In genomic region chr14:98957211-98958047, GRCh38 we compare ENCODE assay signal across 10 cellular contexts.
A peak's percentile ranks its signal among the peaks of the same experiment; 100 is the strongest.
DNase-seq lines count a peak whose midpoint lies in the region; ATAC-seq and TF ChIP-seq lines count a peak whose summit lies in the region.
"Had no signal": no experiment of that assay in that cellular context is flagged by ENCODE, and none has a peak within 500 bp of the region (broad histone marks: within the 10 kb centered on the region; RNA-seq: fewer than 3 reads in every experiment).

No MANE protein-coding gene starts in this region.

- TF ChIP-seq CTCF in HCT116 (IDR thresholded peaks at IDR 0.05 in 2 of 3, conservative IDR thresholded peaks at IDR 0.05 in 1 of 3; ENCODE audit: borderline replicate concordance in 1 of 3, insufficient read depth in 1 of 3, low read depth in 2 of 3, low read length in 2 of 3) (no peak), ascending aorta (IDR thresholded peaks at IDR 0.05) (no peak), heart left ventricle (IDR thresholded peaks at IDR 0.05) (no peak)

- H3K27ac ChIP-seq in HCT116 (ENCODE audit: low read depth, low read length) (no peak overlapping the region), ascending aorta (peak overlapping the region; percentile 19 to 29), heart left ventricle (no peak overlapping the region), skin epidermis (peak overlapping the region in 16 of 21 experiments; percentile 34 to 86 (median 60))

- intact Hi-C loops in HCT116 (cut with micrococcal nuclease) (no loop called here), ascending aorta (cut with DNase I) (loop anchor here (5.0 kb wide), 1 partner anchor 200 kb away; no protein-coding TSS in a partner anchor), heart left ventricle (cut with DNase I) (no loop called here)

- no peak overlapping the region for H2AFZ ChIP-seq in HCT116 (ENCODE audit: low read depth, low read length, poor library complexity, severe bottlenecking)

- H3K27me3 ChIP-seq in HCT116 (ENCODE audit: insufficient read depth, low read length): peaks cover 14% of the 10 kb centered on the region; the same call in 1 of the 2 replicates
- no peaks in the 10 kb centered on the region for H3K27me3 ChIP-seq in ascending aorta
- peaks cover 0 to 9% (median 0%) of the 10 kb centered on the region in 9 donors for H3K27me3 ChIP-seq in heart left ventricle
- H3K27me3 ChIP-seq: Peyer's patch had no signal

- CTCF ChIA-PET in HCT116 (lab: Charles Lee): no interaction called here

- ATAC-seq in HCT116 (no peak), heart left ventricle (peak; percentile 35 to 92 (median 86)), HG03139 (IDR thresholded peaks at IDR 0.05; ENCODE audit: unreplicated experiment) (no peak)

- H3K4me3 ChIP-seq in HCT116 (replicated peaks in 1 of 2; ENCODE audit: low read depth in 1 of 2, low read length in 2 of 2) (no peak overlapping the region), ascending aorta (no peak overlapping the region), heart left ventricle (no peak overlapping the region), skin epidermis (no peak overlapping the region)
- H3K4me3 ChIP-seq: Peyer's patch had no signal

- TF ChIP-seq POLR2A in HCT116 (IDR thresholded peaks at IDR 0.05; ENCODE audit: borderline replicate concordance, extremely low read depth, insufficient read depth, insufficient read length) (no peak), heart left ventricle (IDR thresholded peaks at IDR 0.05) (no peak)

- POLR2A ChIA-PET in HCT116 (lab: Charles Lee): no interaction called here

- H3K79me2 ChIP-seq in HCT116 (ENCODE audit: insufficient read depth, low read length): no peaks in the 10 kb centered on the region

- no peaks in the 10 kb centered on the region for H4K20me1 ChIP-seq in HCT116 (ENCODE audit: insufficient read depth)

- no peaks in the 10 kb centered on the region for H3K9me2 ChIP-seq in HCT116 (ENCODE audit: insufficient read depth)

- WGBS in heart left ventricle, 4 donors: 61 to 67% (median 66%) methylated on average over 18 to 20 of the region's 20 CpGs

- H3K9me3 ChIP-seq in HCT116 (ENCODE audit: control insufficient read depth in 1 of 2, insufficient read depth in 1 of 2, low read depth in 1 of 2, low read length in 2 of 2): no peaks in the 10 kb centered on the region
- no peaks in the 10 kb centered on the region for H3K9me3 ChIP-seq in ascending aorta
- H3K9me3 ChIP-seq in heart left ventricle: no peaks in the 10 kb centered on the region
- H3K9me3 ChIP-seq: Peyer's patch had no signal

- TF ChIP-seq RAD21 in HCT116 (IDR thresholded peaks at IDR 0.05; ENCODE audit: low read depth): no peak

- RAD21 ChIA-PET in HCT116 (lab: Charles Lee; ENCODE audit: low non-redundant PET in 1 of 2, low total read pairs in 2 of 2, uncharacterized antibody in 2 of 2, unreplicated experiment in 2 of 2): no interaction called here

- DNase-seq in HCT116 (ENCODE audit: low read depth, low spot score) (no peak), ascending aorta (ENCODE audit: low spot score in 2 of 2) (peak; percentile 59 to 92), heart left ventricle (peak in 4 of 5 donors; percentile 16 to 57 (median 41)), globus pallidus (ENCODE audit: low spot score) (no peak), HuH-7.5 (ENCODE audit: low spot score) (no peak), NCI-H146 (lab: John Stamatoyannopoulos, UW) (no peak)
- DNase-seq: DMS153 had no signal

- H3K4me2 ChIP-seq in HCT116 (ENCODE audit: low read length): no peak overlapping the region

- BruUV-seq in HCT116 (replicated peaks; lab: Mats Ljungman, UMichigan): no TSS peak

- H3K4me1 ChIP-seq in HCT116 (ENCODE audit: control insufficient read depth in 1 of 2, insufficient read depth in 2 of 2, low read length in 2 of 2): peaks cover 0 to 19% of the 10 kb centered on the region in 2 experiments; a peak in 3 of 4 replicates
- H3K4me1 ChIP-seq in ascending aorta: peaks cover 0 to 3% of the 10 kb centered on the region in 2 donors
- peaks cover 0 to 14% (median 0%) of the 10 kb centered on the region in 12 donors for H3K4me1 ChIP-seq in heart left ventricle
- H3K4me1 ChIP-seq: Peyer's patch had no signal

- H3K36me3 ChIP-seq in HCT116 (ENCODE audit: control insufficient read depth in 1 of 2, insufficient read depth in 2 of 2, low read length in 2 of 2) (no peaks in the 10 kb centered on the region), ascending aorta (no peaks in the 10 kb centered on the region), heart left ventricle (no peaks in the 10 kb centered on the region)
- H3K36me3 ChIP-seq: Peyer's patch had no signal

- no peak overlapping the region for H3K9ac ChIP-seq in HCT116 (ENCODE audit: low read length)

TF ChIP-seq in HCT116, 20 proteins besides CTCF, POLR2A, EP300 and RAD21:
- TF ChIP-seq REST (IDR thresholded peaks at IDR 0.05; ENCODE audit: low read depth): no peak
- TF ChIP-seq ELF1 (IDR thresholded peaks at IDR 0.05; ENCODE audit: borderline replicate concordance, low read depth): no peak
- TF ChIP-seq CEBPB (IDR thresholded peaks at IDR 0.05; ENCODE audit: low read depth): peak; percentile 50; the same call in 1 of the 2 replicates

Comparison
In these comparisons a context has a peak if more than half of its experiments do, and no peak if none do; other contexts are left out.
1. ATAC-seq: peak in heart left ventricle (4 of 4); none in HCT116 (single experiment) and HG03139 (single experiment).
2. DNase-seq: peak in ascending aorta (2 of 2) and heart left ventricle (4 of 5); none in HCT116 (single experiment), globus pallidus (single experiment), HuH-7.5 (single experiment) and NCI-H146 (single experiment).
3. H3K27ac ChIP-seq: peak in ascending aorta (2 of 2) and skin epidermis (16 of 21); none in HCT116 (single experiment) and heart left ventricle (0 of 12).